8 cellular contexts compared by ENCODE assay signal in the genomic region with DNA sequence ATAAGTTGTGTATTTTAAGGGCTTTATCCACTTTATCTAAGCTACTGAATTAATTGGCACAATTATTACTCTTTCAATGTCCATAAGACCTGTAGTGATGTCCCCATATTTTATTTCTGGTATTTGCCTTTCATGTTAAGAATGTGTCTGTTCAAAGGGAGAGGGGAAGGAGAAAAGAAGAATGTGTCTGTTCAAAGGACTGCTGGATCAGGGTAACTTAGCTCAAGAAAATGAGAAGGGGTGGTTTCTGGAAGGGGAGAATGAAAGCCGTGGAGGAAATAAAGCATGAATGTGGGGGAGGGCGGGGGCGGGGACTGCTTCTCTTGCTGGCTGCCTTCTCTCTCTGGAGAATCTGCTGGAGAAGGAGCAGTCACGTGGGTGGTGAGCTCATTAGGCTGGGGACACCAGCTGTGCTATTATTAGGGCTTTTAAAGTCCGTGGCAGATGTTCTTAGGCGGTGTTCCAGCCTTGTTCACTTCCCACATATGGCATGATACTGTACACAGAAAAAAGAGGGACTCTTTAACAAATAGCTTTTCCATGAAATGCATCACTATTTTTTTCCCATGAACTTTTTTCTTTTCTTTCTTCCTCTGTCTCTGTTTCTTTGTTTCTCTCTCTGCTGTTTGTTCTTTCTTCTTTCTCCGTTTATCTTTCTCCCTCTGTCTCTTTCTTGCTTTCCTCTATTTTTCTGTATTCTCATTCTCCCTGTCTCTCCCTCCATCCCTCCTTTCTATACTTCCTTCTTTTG.
A peak's percentile ranks its signal among the peaks of the same experiment; 100 is the strongest.
DNase-seq lines count a peak whose midpoint lies in the region; TF ChIP-seq lines count a peak whose summit lies in the region.

No MANE protein-coding gene starts in this region.

- H3K4me3 ChIP-seq in H7 (ENCODE audit: insufficient read depth, low read depth, low read length), result no peak overlapping the region
- peak overlapping the region in 1 of 4 donors; percentile 17 for H3K4me3 ChIP-seq in esophagus squamous epithelium

- no peak for TF ChIP-seq POLR2A in esophagus squamous epithelium (IDR thresholded peaks at IDR 0.05)

- H3K4me1 ChIP-seq in esophagus squamous epithelium, result peaks cover 38 to 64% (median 49%) of the 10 kb centered on the region in 3 donors

- H3K4me3 Mint-ChIP-seq in type B pancreatic cell, result peak overlapping the region; percentile 70

- intact Hi-C loops in esophagus squamous epithelium (cut with DNase I), result no loop called here

- WGBS in esophagus squamous epithelium, 2 donors, result 2 to 4% methylated on average over 7 of the region's 7 CpGs

- no peaks in the 10 kb centered on the region for H3K9me3 ChIP-seq in esophagus squamous epithelium

- H3K27me3 ChIP-seq in H7 (ENCODE audit: control insufficient read depth, insufficient read depth, low read length) (no peaks in the 10 kb centered on the region), esophagus squamous epithelium (no peaks in the 10 kb centered on the region)

- DNase-seq in EL (peak; percentile 95), H7 (peak; percentile 67), NCI-H146 (lab: John Stamatoyannopoulos, UW) (peak; percentile 92), SW480 (ENCODE audit: low spot score) (peak; percentile 74), esophagus squamous epithelium (lab: John Stamatoyannopoulos, UW) (peak; percentile 38), middle frontal gyrus (ENCODE audit: extremely low spot score, low spot score) (peak; percentile 83), type B pancreatic cell (ENCODE audit: extremely low spot score, unreplicated experiment) (no peak)
- no peak for DNase-seq in activated CD4-positive, alpha-beta T cell treated with anti-CD3 and anti-CD28 coated beads, Interleukin-2, amount 50 U/mL, for 4 hours

- H3K27ac Mint-ChIP-seq in type B pancreatic cell, result peak overlapping the region; percentile 81

- H3K27me3 Mint-ChIP-seq in type B pancreatic cell, result no peaks in the 10 kb centered on the region

- H3K27ac ChIP-seq in esophagus squamous epithelium, result peak overlapping the region; percentile 62 to 87 (median 86)

- peaks cover 12% of the 10 kb centered on the region for H3K36me3 Mint-ChIP-seq in type B pancreatic cell

- peaks cover 43% of the 10 kb centered on the region for H3K4me1 Mint-ChIP-seq in type B pancreatic cell (ENCODE audit: unreplicated experiment)

- H3K9me3 Mint-ChIP-seq in type B pancreatic cell, result no peaks in the 10 kb centered on the region

- no peaks in the 10 kb centered on the region for H3K36me3 ChIP-seq in H7 (replicated peaks; ENCODE audit: control insufficient read depth, insufficient read depth, low read length)
- no peaks in the 10 kb centered on the region for H3K36me3 ChIP-seq in esophagus squamous epithelium

- no peak for TF ChIP-seq CTCF in esophagus squamous epithelium (IDR thresholded peaks at IDR 0.05)
- TF ChIP-seq CTCF in type B pancreatic cell (conservative IDR thresholded peaks at IDR 0.05), result no peak

Comparison
In these comparisons a context has a peak if more than half of its experiments do, and no peak if none do; other contexts are left out.
1. DNase-seq: peak in EL (single experiment), H7 (single experiment), NCI-H146 (single experiment), SW480 (single experiment), esophagus squamous epithelium (single experiment) and middle frontal gyrus (single experiment); none in type B pancreatic cell (single experiment) and activated CD4-positive, alpha-beta T cell treated with anti-CD3 and anti-CD28 coated beads, Interleukin-2, amount 50 U/mL, for 4 hours (0 of 2).